Comparison of ENCODE assay signal across 14 cellular contexts in genomic region chr7:159218216-159219006, GRCh38.
"Had no signal": no experiment of that assay in that cellular context is flagged by ENCODE, and none has a peak within 500 bp of the region (broad histone marks: within the 10 kb centered on the region; RNA-seq: fewer than 3 reads in every experiment).

No MANE protein-coding gene starts in this region.

- H3K9me3 ChIP-seq: esophagus squamous epithelium, testis had no signal

- H3K4me3 ChIP-seq: dorsolateral prefrontal cortex, esophagus squamous epithelium, testis had no signal

- H3K27ac ChIP-seq: dorsolateral prefrontal cortex, esophagus squamous epithelium, parathyroid adenoma, testis had no signal

- H2AFZ ChIP-seq: parathyroid adenoma had no signal

- ATAC-seq: activated CD8-positive, alpha-beta memory T cell treated with anti-CD3 and anti-CD28 coated beads, Interleukin-2, amount 10 ng/mL, durations not matched to agents 7 days and 5 days; activated T-cell treated with anti-CD3 and anti-CD28 coated beads, Interleukin-2, amount 50 U/mL, for 72 hours; stimulated activated naive CD8-positive, alpha-beta T cell treated with anti-CD3 and anti-CD28 coated beads, Interleukin-15, amount 100 ng/mL, for 72 hours had no signal

- H3K9ac ChIP-seq: parathyroid adenoma had no signal

- H3K36me3 ChIP-seq: esophagus squamous epithelium had no signal

- H3K79me2 ChIP-seq: parathyroid adenoma had no signal

- DNase-seq: activated CD4-positive, alpha-beta T cell treated with anti-CD3 and anti-CD28 coated beads, Interleukin-2, amount 50 U/mL, for 4 hours; activated CD8-positive, alpha-beta memory T cell treated with anti-CD3 and anti-CD28 coated beads, Interleukin-2, amount 10 ng/mL, durations not matched to agents 7 days and 5 days; activated gamma-delta T cell treated with Interleukin-2 at 50 U/mL for 16 hours; activated naive CD8-positive, alpha-beta T cell treated with anti-CD3 and anti-CD28 coated beads for 36 hours; activated T-cell treated with anti-CD3 and anti-CD28 coated beads, Interleukin-2, amount 50 U/mL, for 72 hours; dorsolateral prefrontal cortex; esophagus squamous epithelium; foreskin fibroblast; head of caudate nucleus; kidney; stimulated activated CD4-positive, alpha-beta T cell treated with anti-CD3 and anti-CD28 coated beads, Interleukin-4, amount 100 ng/mL, for 4 hours; stimulated activated naive CD8-positive, alpha-beta T cell treated with anti-CD3 and anti-CD28 coated beads, Interleukin-15, amount 100 ng/mL, for 72 hours; testis had no signal

- H3K4me1 ChIP-seq: esophagus squamous epithelium, parathyroid adenoma, testis had no signal

- H3K27me3 ChIP-seq: esophagus squamous epithelium, testis had no signal
